2 cellular contexts compared by ENCODE assay signal in genomic region chr17:81831563-81831956, GRCh38.
TF ChIP-seq lines count a peak whose summit lies in the region.

No MANE protein-coding gene starts in this region.

TF ChIP-seq in IMR-90, 13 proteins besides CTCF, POLR2A, EP300 and RAD21:
- TF ChIP-seq MXI1 (IDR thresholded peaks at IDR 0.05; ENCODE audit: borderline replicate concordance, low read depth, low read length) (no peak), SMC3 (IDR thresholded peaks at IDR 0.05; ENCODE audit: low read depth, low read length) (no peak), MAZ (IDR thresholded peaks at IDR 0.05; ENCODE audit: borderline replicate concordance, low read depth, low read length) (no peak), RFX5 (IDR thresholded peaks at IDR 0.05; ENCODE audit: low read depth, low read length) (no peak), CHD1 (IDR thresholded peaks at IDR 0.05; ENCODE audit: low read depth, low read length) (no peak), MAFK (IDR thresholded peaks at IDR 0.05; ENCODE audit: low read depth, low read length) (no peak), ELK1 (IDR thresholded peaks at IDR 0.05; ENCODE audit: borderline replicate concordance, low read depth, low read length) (no peak), BHLHE40 (IDR thresholded peaks at IDR 0.05; ENCODE audit: low read depth, low read length) (no peak), CEBPB (IDR thresholded peaks at IDR 0.05; ENCODE audit: low read depth, low read length) (no peak), NFE2L2 (IDR thresholded peaks at IDR 0.05; ENCODE audit: low read depth, low read length) (no peak), RCOR1 (IDR thresholded peaks at IDR 0.05; ENCODE audit: insufficient replicate concordance, low read length) (no peak), FOS (IDR thresholded peaks at IDR 0.05; ENCODE audit: low read depth, low read length) (no peak)
- TF ChIP-seq, protein P1, sequence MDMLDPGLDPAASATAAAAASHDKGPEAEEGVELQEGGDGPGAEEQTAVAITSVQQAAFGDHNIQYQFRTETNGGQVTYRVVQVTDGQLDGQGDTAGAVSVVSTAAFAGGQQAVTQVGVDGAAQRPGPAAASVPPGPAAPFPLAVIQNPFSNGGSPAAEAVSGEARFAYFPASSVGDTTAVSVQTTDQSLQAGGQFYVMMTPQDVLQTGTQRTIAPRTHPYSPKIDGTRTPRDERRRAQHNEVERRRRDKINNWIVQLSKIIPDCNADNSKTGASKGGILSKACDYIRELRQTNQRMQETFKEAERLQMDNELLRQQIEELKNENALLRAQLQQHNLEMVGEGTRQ (IDR thresholded peaks at IDR 0.05; ENCODE audit: low read depth, low read length): no peak

TF ChIP-seq in GM12878, 131 proteins besides CTCF, POLR2A, EP300 and RAD21:
- TF ChIP-seq ZNF384 (IDR thresholded peaks at IDR 0.05; ENCODE audit: borderline replicate concordance, low read depth, low read length): no peak
- TF ChIP-seq SPI1 (IDR thresholded peaks at IDR 0.05; ENCODE audit: borderline replicate concordance, insufficient read depth, low read depth, low read length): no peak
- no peak for TF ChIP-seq TBL1XR1 (IDR thresholded peaks at IDR 0.05; ENCODE audit: low read depth, low read length)
- TF ChIP-seq DPF2 (IDR thresholded peaks at IDR 0.05): no peak
- no peak for TF ChIP-seq CBFB (IDR thresholded peaks at IDR 0.05; ENCODE audit: low read depth)
- no peak for TF ChIP-seq MTA3 (IDR thresholded peaks at IDR 0.05; ENCODE audit: borderline replicate concordance, low read length)
- TF ChIP-seq, protein P2, sequence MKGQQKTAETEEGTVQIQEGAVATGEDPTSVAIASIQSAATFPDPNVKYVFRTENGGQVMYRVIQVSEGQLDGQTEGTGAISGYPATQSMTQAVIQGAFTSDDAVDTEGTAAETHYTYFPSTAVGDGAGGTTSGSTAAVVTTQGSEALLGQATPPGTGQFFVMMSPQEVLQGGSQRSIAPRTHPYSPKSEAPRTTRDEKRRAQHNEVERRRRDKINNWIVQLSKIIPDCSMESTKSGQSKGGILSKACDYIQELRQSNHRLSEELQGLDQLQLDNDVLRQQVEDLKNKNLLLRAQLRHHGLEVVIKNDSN (IDR thresholded peaks at IDR 0.05; ENCODE audit: borderline replicate concordance, extremely low read length, insufficient read depth, low read depth, low read length): no peak
- TF ChIP-seq SP1 (IDR thresholded peaks at IDR 0.05; ENCODE audit: low read depth, low read length): no peak
- no peak for TF ChIP-seq E2F4 (IDR thresholded peaks at IDR 0.05; ENCODE audit: low read depth, low read length)
- TF ChIP-seq IRF5 (IDR thresholded peaks at IDR 0.05; ENCODE audit: borderline replicate concordance): no peak
- no peak for TF ChIP-seq KAT2A (conservative IDR thresholded peaks at IDR 0.05; ENCODE audit: control insufficient read depth, low read depth, low read length)
- no peak for TF ChIP-seq RFX5 (IDR thresholded peaks at IDR 0.05; ENCODE audit: low read depth, low read length)
- no peak for TF ChIP-seq KDM1A (IDR thresholded peaks at IDR 0.05; ENCODE audit: borderline replicate concordance)
- TF ChIP-seq SIN3A (IDR thresholded peaks at IDR 0.05; ENCODE audit: low read depth, low read length): no peak
- TF ChIP-seq NR2C2 (IDR thresholded peaks at IDR 0.05; ENCODE audit: borderline replicate concordance, control insufficient read depth, insufficient read length, low read depth): no peak
